ENCODE assay signal across 36 cellular contexts in the genomic region with DNA sequence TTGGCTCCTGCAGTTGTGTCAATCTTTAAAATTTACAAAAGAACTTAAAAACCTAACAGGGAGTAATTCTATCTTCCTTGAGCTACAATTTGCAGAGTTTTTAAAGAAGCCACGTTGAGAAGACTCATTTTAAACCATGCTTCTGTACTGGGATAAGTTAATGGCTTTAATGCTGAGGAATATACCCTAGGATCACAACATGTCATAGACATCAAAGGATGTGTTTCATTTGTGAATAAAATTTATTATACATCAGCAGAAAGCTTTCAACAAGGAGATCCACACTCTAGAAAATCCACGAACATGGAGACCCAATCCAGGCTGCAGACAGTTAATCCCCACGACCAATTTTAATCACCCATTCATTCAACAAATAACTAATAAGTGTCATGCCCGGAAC.
"Had no signal": no experiment of that assay in that cellular context is flagged by ENCODE, and none has a peak within 500 bp of the region (broad histone marks: within the 10 kb centered on the region; RNA-seq: fewer than 3 reads in every experiment).

No MANE protein-coding gene starts in this region.

- H3K9me3 ChIP-seq: MG63 had no signal

- H3K27ac ChIP-seq: KMS-11 had no signal

- H3K9ac ChIP-seq: KMS-11 had no signal

- DNase-seq: Karpas-422, Kasumi-1, KBM-7, KG1, MG63, MM.1S, MV-4-11, NCI-H1048, NCI-H1092, NCI-H1092 treated with DMSO at 0.1 percent for 48 hours, NCI-H1105, NCI-H1105 treated with DMSO at 0.1 percent for 48 hours, NCI-H1417, NCI-H1417 treated with DMSO at 0.1 percent for 48 hours, NCI-H1436, NCI-H1436 treated with DMSO at 0.1 percent for 48 hours, NCI-H146, NCI-H1694, NCI-H1694 treated with DMSO at 0.1 percent for 48 hours, NCI-H187, NCI-H187 treated with DMSO at 0.1 percent for 48 hours, NCI-H1930, NCI-H2029, NCI-H2029 treated with DMSO at 0.1 percent for 48 hours, NCI-H2081, NCI-H2081 treated with DMSO at 0.1 percent for 48 hours, NCI-H2107, NCI-H2171, NCI-H2171 treated with DMSO at 0.1 percent for 48 hours, NCI-H2227 treated with DMSO at 0.1 percent for 48 hours, NCI-H226, NCI-H345, NCI-H446, NCI-H446 treated with DMSO at 0.1 percent for 48 hours, NCI-H510A had no signal

- H3K27me3 ChIP-seq: MG63 had no signal

- H3K4me2 ChIP-seq: KMS-11 had no signal

- H3K36me3 ChIP-seq: MG63 had no signal

- H3K4me3 ChIP-seq: MG63 had no signal
